8 cellular contexts compared by ENCODE assay signal in genomic region chr1:32073387-32074229, GRCh38. TPM values are rescaled to one million over a fixed set of nuclear protein-coding genes. Genes with fewer than 3 reads are reported as not detected.
DNase-seq lines count a peak whose midpoint lies in the region; ATAC-seq and TF ChIP-seq lines count a peak whose summit lies in the region.

No MANE protein-coding gene starts in this region.

- intact Hi-C loops in Panc1 (cut with micrococcal nuclease; ENCODE audit: unreplicated experiment): no loop called here

- no peak overlapping the region for H3K14ac ChIP-seq in trophoblast cell (ENCODE audit: low read length)

- peak overlapping the region; percentile 72 for H3K4me2 ChIP-seq in trophoblast cell (ENCODE audit: low read length)

- CTCF ChIA-PET in Panc1 (lab: Charles Lee): interaction anchor here (0.5 to 1.1 kb wide), 6 partner anchors 10 to 428 kb away, joined by 3 to 19 read pairs (median 4); partner anchors contain the start of gene KPNA6

- no peak overlapping the region for H2BK120ac ChIP-seq in trophoblast cell (ENCODE audit: insufficient read depth, low read length, poor library complexity)

- H3K9ac ChIP-seq in trophoblast cell (ENCODE audit: low read length): no peak overlapping the region

- no peak overlapping the region for H2AK5ac ChIP-seq in trophoblast cell (ENCODE audit: low read length)

- H3K79me2 ChIP-seq in trophoblast cell (ENCODE audit: control insufficient read depth, insufficient read depth, low read length, poor library complexity): peaks cover 4% of the 10 kb centered on the region

- no peaks in the 10 kb centered on the region for H3K9me3 ChIP-seq in Panc1 (ENCODE audit: control insufficient read depth, insufficient read depth, low read depth, low read length)
- H3K9me3 ChIP-seq in trophoblast cell (ENCODE audit: insufficient read depth, low read depth, low read length): no peaks in the 10 kb centered on the region

- DNase-seq in NOMO-1 treated with DMSO at 0.1 percent for 48 hours (lab: John Stamatoyannopoulos, UW; ENCODE audit: unreplicated experiment): peak; percentile 76
- DNase-seq in NOMO-1 (lab: John Stamatoyannopoulos, UW; ENCODE audit: unreplicated experiment in 2 of 2): no peak
- DNase-seq in Panc1 (ENCODE audit: low read depth, low spot score): no peak
- no peak for DNase-seq in fibroblast of mammary gland (ENCODE audit: low read depth)
- no peak for DNase-seq in trophoblast cell
- DNase-seq in stimulated activated CD4-positive, alpha-beta T cell treated with anti-CD3 and anti-CD28 coated beads, Interleukin-4, amount 100 ng/mL, for 4 hours: no peak
- no peak for DNase-seq in NCI-H226

- H3K4me3 ChIP-seq in Panc1 (ENCODE audit: low read depth in 2 of 2, low read length in 2 of 2) (peak overlapping the region; percentile 65 to 84), fibroblast of mammary gland (ENCODE audit: control insufficient read depth, low read depth, low read length) (peak overlapping the region; percentile 82), trophoblast cell (ENCODE audit: low read depth, low read length) (peak overlapping the region; percentile 71)

- H3K79me1 ChIP-seq in trophoblast cell (ENCODE audit: low read length): peaks cover 11% of the 10 kb centered on the region

- ATAC-seq in Panc1 (peak; percentile 34), GM19324 (IDR thresholded peaks at IDR 0.05; ENCODE audit: low FRiP score, unreplicated experiment) (no peak)

- POLR2A ChIA-PET in Panc1 (lab: Charles Lee): interaction anchor here (0.9 to 1.0 kb wide), 2 partner anchors 38 to 139 kb away, joined by 4 to 5 read pairs; no protein-coding TSS in a partner anchor

- no CpG with 5 or more reads among the region's 22 CpGs for whole genome bisulfite sequencing in trophoblast cell (ENCODE audit: extremely low coverage, insufficient coverage, insufficient read length)

- TF ChIP-seq CTCF in Panc1 (IDR thresholded peaks at IDR 0.05) (no peak), fibroblast of mammary gland (conservative IDR thresholded peaks at IDR 0.05; ENCODE audit: control insufficient read depth, insufficient read depth, low read depth, low read length) (no peak)

- H3K27me3 ChIP-seq in Panc1 (ENCODE audit: control insufficient read depth, insufficient read depth, low read length): no peaks in the 10 kb centered on the region
- H3K27me3 ChIP-seq in trophoblast cell (ENCODE audit: insufficient read depth, low read length): no peaks in the 10 kb centered on the region

- no peak overlapping the region for H3K23ac ChIP-seq in trophoblast cell (ENCODE audit: low read length)

- TSS peak; percentile 75 for BruUV-seq in Panc1 (replicated peaks; lab: Mats Ljungman, UMichigan)

- peak overlapping the region; percentile 24 for H3K4ac ChIP-seq in trophoblast cell (ENCODE audit: low read depth, low read length)

- peak overlapping the region; percentile 33 for H3K18ac ChIP-seq in trophoblast cell (ENCODE audit: low read length)

- H3K36me3 ChIP-seq in Panc1 (ENCODE audit: control insufficient read depth, insufficient read depth, low read length): peaks cover 8% of the 10 kb centered on the region
- peaks cover 19 to 25% of the 10 kb centered on the region in 2 experiments for H3K36me3 ChIP-seq in trophoblast cell (ENCODE audit: control insufficient read depth in 1 of 2, insufficient read depth in 2 of 2, low read length in 2 of 2)

- peak overlapping the region; percentile 1 for H4K91ac ChIP-seq in trophoblast cell (ENCODE audit: low read depth, low read length)

- in situ Hi-C loops in Panc1 (cut with HindIII; ENCODE audit: low pct_unique_long_range_greater_than_20kb, low sequenced_read_pairs): no loop called here

- H4K12ac ChIP-seq in trophoblast cell (ENCODE audit: low read depth, low read length): peak overlapping the region; percentile 22

- H2AFZ ChIP-seq in trophoblast cell (ENCODE audit: insufficient read depth, low read length, poor library complexity): peak overlapping the region; percentile 15

- H4K8ac ChIP-seq in trophoblast cell (ENCODE audit: low read depth, low read length): peak overlapping the region; percentile 42

- no peak overlapping the region for H2BK12ac ChIP-seq in trophoblast cell (ENCODE audit: low read length)

- H2BK5ac ChIP-seq in trophoblast cell (ENCODE audit: low read depth, low read length, poor library complexity): no peak overlapping the region

- H3K4me1 ChIP-seq in Panc1 (ENCODE audit: control insufficient read depth, insufficient read depth, low read length) (peaks cover 14% of the 10 kb centered on the region), trophoblast cell (ENCODE audit: control insufficient read depth in 1 of 2, insufficient read depth in 2 of 2, low read length in 2 of 2) (peaks cover 2 to 15% of the 10 kb centered on the region in 2 experiments)

- peak overlapping the region; percentile 93 for H3K27ac ChIP-seq in Panc1 (ENCODE audit: low read length)
- no peak overlapping the region for H3K27ac ChIP-seq in trophoblast cell (ENCODE audit: low read depth, low read length)

RNA-seq across cellular contexts. Expression of gene TMEM39B, which starts 0.9 kb away (rescaled TPM):
- total RNA-seq in Panc1 (2021; ENCODE audit: unreplicated experiment): 35.0 TPM
- polyA plus RNA-seq in Panc1 (2012; ENCODE audit: insufficient read length): 44.7 TPM
- polyA plus RNA-seq in trophoblast cell (2013): 10.1 and 11.0 TPM in 2 replicates

RNA-seq across cellular contexts. Expression of gene KPNA6, which starts 34.2 kb away (rescaled TPM):
- 116 TPM for total RNA-seq in Panc1 (2021; ENCODE audit: unreplicated experiment)
- polyA plus RNA-seq in Panc1 (2012; ENCODE audit: insufficient read length): 21.6 TPM
- polyA plus RNA-seq in trophoblast cell (2013): 32.5 and 34.1 TPM in 2 replicates

RNA-seq across cellular contexts. Expression of gene KHDRBS1, which starts 59.9 kb away (rescaled TPM):
- total RNA-seq in Panc1 (2021; ENCODE audit: unreplicated experiment): 163 TPM
- 127 TPM for polyA plus RNA-seq in Panc1 (2012; ENCODE audit: insufficient read length)
- polyA plus RNA-seq in trophoblast cell (2013): 145 and 147 TPM in 2 replicates
